Comparison of ENCODE assay signal across 19 cellular contexts in the genomic region with DNA sequence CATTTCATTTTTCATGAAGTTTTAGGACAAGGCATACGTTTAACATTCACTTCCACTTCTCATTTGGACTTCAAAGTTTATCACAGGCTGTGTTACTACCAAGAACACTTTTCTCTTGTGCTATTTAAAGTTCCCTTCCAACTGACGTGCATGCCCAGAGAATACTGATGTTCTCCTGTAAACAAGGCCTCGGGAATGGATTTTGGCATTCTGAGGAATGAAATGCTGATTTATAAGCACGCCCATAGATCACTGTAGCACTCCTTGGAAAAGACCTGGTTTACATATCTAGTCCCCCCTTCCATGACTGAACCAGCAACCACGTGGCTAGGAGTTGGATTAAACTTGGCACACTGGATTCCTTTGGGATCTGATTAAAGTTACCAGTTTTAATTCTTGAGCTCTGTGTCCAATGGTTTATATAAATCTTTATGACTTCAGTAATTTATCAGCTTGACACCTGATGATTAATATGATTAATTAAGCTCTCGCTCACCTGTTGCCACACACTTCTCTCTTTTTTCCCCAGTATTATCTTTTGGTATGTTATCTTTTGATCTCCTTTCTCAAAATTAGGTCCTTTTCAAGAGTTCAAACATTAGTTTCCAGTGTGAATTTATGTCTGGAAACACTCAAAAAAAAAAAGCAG.
A peak's percentile ranks its signal among the peaks of the same experiment; 100 is the strongest.
DNase-seq lines count a peak whose midpoint lies in the region; ATAC-seq, FAIRE-seq and TF ChIP-seq lines count a peak whose summit lies in the region.
"Had no signal": no experiment of that assay in that cellular context is flagged by ENCODE, and none has a peak within 500 bp of the region (broad histone marks: within the 10 kb centered on the region; RNA-seq: fewer than 3 reads in every experiment).

No MANE protein-coding gene starts in this region.

- DNase-seq in K562 (ENCODE audit: extremely low read depth in 1 of 4, low spot score in 3 of 4): no peak
- no peak for DNase-seq in left ventricle myocardium inferior
- peak; percentile 69 for DNase-seq in sigmoid colon
- DNase-seq in SK-N-DZ (ENCODE audit: low spot score): no peak
- no peak for DNase-seq in BE2C
- DNase-seq: Caco-2; CD4-positive, CD25-positive, alpha-beta regulatory T cell; EL; H9; NCI-H1436; NCI-H2029; NCI-H2171 treated with DMSO at 0.1 percent for 48 hours; SHP77 treated with DMSO at 0.1 percent for 48 hours had no signal

- no peaks in the 10 kb centered on the region for H3K79me2 ChIP-seq in K562 (ENCODE audit: control insufficient read depth, insufficient read depth, low read length)

- no peak overlapping the region for H3K4me2 ChIP-seq in K562 (ENCODE audit: insufficient read depth, low read length)

- WGBS in K562 (ENCODE audit: insufficient coverage, low coverage, missing lambda C conversion rate): 20% methylated on average over 6 of the region's 6 CpGs
- 57 to 76% methylated on average over 6 of the region's 6 CpGs for WGBS in sigmoid colon, 2 donors

- CTCF ChIA-PET in HEK293 (lab: Yijun Ruan, JAX): interaction anchor here (0.6 kb wide), 1 partner anchor 583 kb away, joined by 3 read pairs; no protein-coding TSS in a partner anchor
- CTCF ChIA-PET in K562 (lab: Yijun Ruan, JAX; ENCODE audit: low intra/inter-chr PET ratio): no interaction called here

- H3K27ac ChIP-seq in HEK293 (ENCODE audit: extremely low read depth, low read depth, low read length) (no peak overlapping the region), K562 (ENCODE audit: extremely low read depth, low read depth, low read length) (no peak overlapping the region), left ventricle myocardium inferior (replicated peaks) (peak overlapping the region; percentile 74), sigmoid colon (peak overlapping the region; percentile 38 to 75 (median 59))
- H3K27ac ChIP-seq: HL-60 had no signal

- TF ChIP-seq CTCF in HEK293 (tag by site-specific recombination; IDR thresholded peaks at IDR 0.05) (no peak), K562 (IDR thresholded peaks at IDR 0.05 in 2 of 3, conservative IDR thresholded peaks at IDR 0.05 in 1 of 3; ENCODE audit: insufficient read depth in 2 of 3, low read depth in 1 of 3, low read length in 3 of 3) (no peak), left ventricle myocardium inferior (IDR thresholded peaks at IDR 0.05; ENCODE audit: borderline replicate concordance) (no peak), sigmoid colon (IDR thresholded peaks at IDR 0.05) (no peak), BE2C (IDR thresholded peaks at IDR 0.05; ENCODE audit: low read depth, low read length) (no peak)

- intact Hi-C loops in K562 (cut with micrococcal nuclease) (no loop called here), left ventricle myocardium inferior (cut with micrococcal nuclease) (no loop called here), sigmoid colon (cut with DNase I) (loop anchor here (5.0 to 10.0 kb wide), 8 partner anchors 80 to 688 kb away; a partner anchor contains a TSS)

- H4K20me1 ChIP-seq in K562 (replicated peaks; ENCODE audit: control insufficient read depth, insufficient read depth, low read length): no peaks in the 10 kb centered on the region

- FAIRE-seq in K562 (lab: Jason Lieb, UNC): peak; percentile 44
- FAIRE-seq: HTR-8/SVneo, RCC 7860 had no signal

- no peak for TF ChIP-seq EP300 in K562 (IDR thresholded peaks at IDR 0.05; ENCODE audit: low read length)
- peak; percentile 38 to 81 (median 66) for TF ChIP-seq EP300 in sigmoid colon (IDR thresholded peaks at IDR 0.05)

- H3K9me1 ChIP-seq in K562 (ENCODE audit: control insufficient read depth, insufficient read depth, low read length): no peaks in the 10 kb centered on the region

- in situ Hi-C loops in K562 (cut with MboI): no loop called here

- no peak overlapping the region for H3K9ac ChIP-seq in K562 (ENCODE audit: insufficient read depth in 1 of 2, low read depth in 2 of 2, low read length in 2 of 2)

- H3K9me3 ChIP-seq in HEK293 (ENCODE audit: control insufficient read depth, insufficient read depth, low read depth, low read length): no peaks in the 10 kb centered on the region
- H3K9me3 ChIP-seq in K562 (replicated peaks; ENCODE audit: control insufficient read depth, insufficient read depth, low read depth, low read length): no peaks in the 10 kb centered on the region
- no peaks in the 10 kb centered on the region for H3K9me3 ChIP-seq in left ventricle myocardium inferior (replicated peaks)
- H3K9me3 ChIP-seq in sigmoid colon: no peaks in the 10 kb centered on the region
- no peaks in the 10 kb centered on the region for H3K9me3 ChIP-seq in BE2C
- H3K9me3 ChIP-seq: Caco-2 had no signal

- ATAC-seq in K562 (no peak; the same call in 2 of the 3 replicates), GM18873 (IDR thresholded peaks at IDR 0.05; ENCODE audit: low FRiP score, unreplicated experiment) (no peak), GM19452 (IDR thresholded peaks at IDR 0.05; ENCODE audit: unreplicated experiment) (no peak)

- POLR2A ChIA-PET in HEK293 (lab: Yijun Ruan, JAX): no interaction called here
- POLR2A ChIA-PET in K562 (lab: Yijun Ruan, JAX): no interaction called here

- H3K4me3 ChIP-seq in HEK293 (ENCODE audit: low read depth, low read length) (no peak overlapping the region), K562 (no peak overlapping the region), left ventricle myocardium inferior (no peak overlapping the region), sigmoid colon (no peak overlapping the region), BE2C (ENCODE audit: low read depth, low read length) (no peak overlapping the region)

- H3K27me3 ChIP-seq in K562 (ENCODE audit: control insufficient read depth in 2 of 2, insufficient read depth in 2 of 2, low read length in 2 of 2) (no peaks in the 10 kb centered on the region), left ventricle myocardium inferior (ENCODE audit: low read depth) (no peaks in the 10 kb centered on the region), sigmoid colon (no peaks in the 10 kb centered on the region), BE2C (no peaks in the 10 kb centered on the region)

- peaks cover 6% of the 10 kb centered on the region for H3K4me1 ChIP-seq in HEK293 (ENCODE audit: control insufficient read depth, insufficient read depth, low read length)
- no peaks in the 10 kb centered on the region for H3K4me1 ChIP-seq in K562 (replicated peaks in 1 of 2; ENCODE audit: control insufficient read depth in 2 of 2, insufficient read depth in 2 of 2, low read length in 2 of 2)
- H3K4me1 ChIP-seq in left ventricle myocardium inferior: peaks cover 9% of the 10 kb centered on the region
- H3K4me1 ChIP-seq in sigmoid colon: peaks cover 0 to 21% (median 7%) of the 10 kb centered on the region in 4 donors
- H3K4me1 ChIP-seq in BE2C: peaks cover 12% of the 10 kb centered on the region; the same call in 1 of the 2 replicates
- H3K4me1 ChIP-seq: Caco-2 had no signal

- no peak for TF ChIP-seq POLR2A in K562 (conservative IDR thresholded peaks at IDR 0.05)
- TF ChIP-seq POLR2A in sigmoid colon (IDR thresholded peaks at IDR 0.05): no peak

- H2AFZ ChIP-seq in K562 (ENCODE audit: low read depth, low read length): peak overlapping the region; percentile 51

- BruUV-seq in K562 (replicated peaks; lab: Mats Ljungman, UMichigan): no TSS peak

- H3K36me3 ChIP-seq in HEK293 (ENCODE audit: control insufficient read depth in 2 of 2, insufficient read depth in 1 of 2, low read length in 2 of 2) (no peaks in the 10 kb centered on the region), K562 (ENCODE audit: control insufficient read depth, insufficient read depth, low read length) (no peaks in the 10 kb centered on the region), left ventricle myocardium inferior (no peaks in the 10 kb centered on the region), sigmoid colon (no peaks in the 10 kb centered on the region), BE2C (no peaks in the 10 kb centered on the region)

- no peak for TF ChIP-seq RAD21 in K562 (CRISPR knock-in tag; conservative IDR thresholded peaks at IDR 0.05 in 1 of 2, IDR thresholded peaks at IDR 0.05 in 1 of 2)

TF ChIP-seq in HEK293, 187 proteins besides CTCF, POLR2A, EP300 and RAD21:
- TF ChIP-seq YY2 (tag by site-specific recombination; IDR thresholded peaks at IDR 0.05) (no peak), SCRT2 (tag by site-specific recombination; IDR thresholded peaks at IDR 0.05) (peak; percentile 75), ZNF785 (tag by site-specific recombination; IDR thresholded peaks at IDR 0.05) (no peak), GLIS2 (tag by site-specific recombination; IDR thresholded peaks at IDR 0.05) (no peak), ZNF549 (tag by site-specific recombination; IDR thresholded peaks at IDR 0.05) (no peak), ZFP37 (tag by site-specific recombination; IDR thresholded peaks at IDR 0.05) (no peak)

TF ChIP-seq in K562, 482 proteins besides CTCF, POLR2A, EP300 and RAD21 (continues in another document):
- no peak for TF ChIP-seq PHF8 (IDR thresholded peaks at IDR 0.05; ENCODE audit: borderline replicate concordance, low read length)
- TF ChIP-seq, protein P1, sequence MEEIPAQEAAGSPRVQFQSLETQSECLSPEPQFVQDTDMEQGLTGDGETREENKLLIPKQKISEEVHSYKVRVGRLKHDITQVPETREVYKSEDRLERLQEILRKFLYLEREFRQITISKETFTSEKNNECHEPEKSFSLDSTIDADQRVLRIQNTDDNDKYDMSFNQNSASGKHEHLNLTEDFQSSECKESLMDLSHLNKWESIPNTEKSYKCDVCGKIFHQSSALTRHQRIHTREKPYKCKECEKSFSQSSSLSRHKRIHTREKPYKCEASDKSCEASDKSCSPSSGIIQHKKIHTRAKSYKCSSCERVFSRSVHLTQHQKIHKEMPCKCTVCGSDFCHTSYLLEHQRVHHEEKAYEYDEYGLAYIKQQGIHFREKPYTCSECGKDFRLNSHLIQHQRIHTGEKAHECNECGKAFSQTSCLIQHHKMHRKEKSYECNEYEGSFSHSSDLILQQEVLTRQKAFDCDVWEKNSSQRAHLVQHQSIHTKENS (CRISPR knock-in tag; IDR thresholded peaks at IDR 0.05): no peak

Comparison
In these comparisons a context has a peak if more than half of its experiments do, and no peak if none do; other contexts are left out.
1. H3K27ac ChIP-seq: peak in left ventricle myocardium inferior (single experiment) and sigmoid colon (4 of 4); none in HEK293 (single experiment) and K562 (single experiment).